Comparison of ENCODE assay signal across 19 cellular contexts in the genomic region with DNA sequence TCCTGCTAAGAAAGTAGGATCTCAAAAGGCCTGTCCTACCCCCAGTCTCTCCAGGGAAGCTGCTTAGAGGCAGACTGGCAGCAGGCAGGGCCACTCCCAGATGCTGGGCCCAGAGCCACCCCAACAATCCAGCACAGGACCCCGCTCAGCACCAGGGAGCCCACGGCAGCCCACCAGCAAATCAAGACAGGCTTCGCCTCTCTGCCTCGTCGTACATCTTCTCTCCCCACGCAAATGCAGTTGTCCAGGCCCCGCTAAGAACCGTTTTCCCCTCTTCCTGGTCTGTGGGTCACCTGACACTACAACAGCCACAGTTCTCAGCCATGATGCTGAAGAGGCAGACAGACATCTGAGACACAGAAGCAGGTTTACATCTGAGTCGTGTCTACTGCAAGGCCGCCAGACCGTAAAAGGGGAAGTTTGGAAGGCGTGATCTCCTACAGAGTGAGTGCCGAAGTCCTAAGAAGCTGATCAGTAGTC. TPM values are rescaled to one million over a fixed set of nuclear protein-coding genes. Genes with fewer than 3 reads are reported as not detected.
DNase-seq lines count a peak whose midpoint lies in the region; ATAC-seq and TF ChIP-seq lines count a peak whose summit lies in the region.
"Had no signal": no experiment of that assay in that cellular context is flagged by ENCODE, and none has a peak within 500 bp of the region (broad histone marks: within the 10 kb centered on the region; RNA-seq: fewer than 3 reads in every experiment).

No MANE protein-coding gene starts in this region.

- intact Hi-C loops in sigmoid colon (cut with DNase I): no loop called here

- peak; percentile 48 for ATAC-seq in HG02678 (IDR thresholded peaks at IDR 0.05; ENCODE audit: unreplicated experiment)

- peaks cover 36 to 78% (median 44%) of the 10 kb centered on the region in 4 donors for H3K36me3 ChIP-seq in sigmoid colon
- H3K36me3 ChIP-seq: ovary, Peyer's patch had no signal

- in situ Hi-C loops in GM13976 (cut with MboI; ENCODE audit: low sequenced_read_pairs, unreplicated experiment): no loop called here

- TF ChIP-seq CTCF in GM13976 (IDR thresholded peaks at IDR 0.05; ENCODE audit: borderline replicate concordance, control extremely low read depth, extremely low read depth, insufficient read depth, missing control alignments) (no peak), NB4 (IDR thresholded peaks at IDR 0.05; ENCODE audit: low read depth, low read length) (no peak), sigmoid colon (IDR thresholded peaks at IDR 0.05) (no peak)

- WGBS in sigmoid colon, 2 donors: 85 to 90% methylated on average over 13 of the region's 13 CpGs

- no peaks in the 10 kb centered on the region for H3K9me3 ChIP-seq in sigmoid colon
- H3K9me3 ChIP-seq: esophagus muscularis mucosa, ovary, Peyer's patch, thyroid gland had no signal

- TF ChIP-seq POLR2A in NB4 (IDR thresholded peaks at IDR 0.05; ENCODE audit: extremely low read depth, insufficient read length) (no peak), sigmoid colon (IDR thresholded peaks at IDR 0.05) (no peak)

- DNase-seq in GM13976 (ENCODE audit: low spot score): peak; percentile 32
- peak; percentile 25 for DNase-seq in NB4 (ENCODE audit: low read depth)
- DNase-seq in sigmoid colon: peak; percentile 57
- DNase-seq in NCI-H524 (lab: John Stamatoyannopoulos, UW): no peak
- no peak for DNase-seq in NCI-H510A treated with DMSO at 0.1 percent for 48 hours (lab: John Stamatoyannopoulos, UW)
- DNase-seq in cortex of kidney (lab: John Stamatoyannopoulos, UW): no peak
- DNase-seq: activated CD4-positive, alpha-beta T cell treated with anti-CD3 and anti-CD28 coated beads, Interleukin-2, amount 50 U/mL, for 1 hour; activated T-cell treated with anti-CD3 and anti-CD28 coated beads for 4 hours; DMS 273 treated with DMSO at 0.1 percent for 48 hours; HFFc6; NCI-H1105; ovary; small intestine; thyroid gland had no signal

- no peak for TF ChIP-seq EP300 in sigmoid colon (IDR thresholded peaks at IDR 0.05)

- no peak overlapping the region for H3K27ac ChIP-seq in sigmoid colon
- H3K27ac ChIP-seq: esophagus muscularis mucosa, KMS-11, ovary, Peyer's patch, thyroid gland had no signal

- no peaks in the 10 kb centered on the region for H3K27me3 ChIP-seq in sigmoid colon
- H3K27me3 ChIP-seq: esophagus muscularis mucosa, ovary, Peyer's patch, thyroid gland had no signal

- H3K4me1 ChIP-seq in sigmoid colon: no peaks in the 10 kb centered on the region
- H3K4me1 ChIP-seq: esophagus muscularis mucosa, Peyer's patch, thyroid gland had no signal

- no peak overlapping the region for H3K4me3 ChIP-seq in NB4 (ENCODE audit: low read depth, low read length)
- H3K4me3 ChIP-seq in sigmoid colon: no peak overlapping the region
- H3K4me3 ChIP-seq: esophagus muscularis mucosa, ovary, Peyer's patch, thyroid gland had no signal

RNA-seq across cellular contexts. Expression of a gene that starts 51.1 kb away (rescaled TPM):
- 10 to 100 TPM; 12.5 to 53.7 (median 19.0) TPM for total RNA-seq in sigmoid colon
- 1 to 10 TPM in 1 of 3 donors, under 1 TPM in 1, not detected in 1; under 0.01 to 4.4 TPM for polyA plus RNA-seq in sigmoid colon
- total RNA-seq: glomerular endothelial cell, HFFc6 had no signal

Comparison
In these comparisons a context has a peak if more than half of its experiments do, and no peak if none do; other contexts are left out.
1. DNase-seq: peak in GM13976 (single experiment), NB4 (single experiment) and sigmoid colon (single experiment); none in NCI-H524 (0 of 2), NCI-H510A treated with DMSO at 0.1 percent for 48 hours (single experiment) and cortex of kidney (single experiment).